1 cellular context compared by ENCODE assay signal in genomic region chr1:59027176-59027575, GRCh38.
TF ChIP-seq lines count a peak whose summit lies in the region.

No MANE protein-coding gene starts in this region.

TF ChIP-seq in IMR-90, 13 proteins besides CTCF, POLR2A, EP300 and RAD21:
- TF ChIP-seq BHLHE40 (IDR thresholded peaks at IDR 0.05; ENCODE audit: low read depth, low read length) = no peak
